1 cellular context compared by ENCODE assay signal in genomic region chr3:126475411-126476114, GRCh38.
TF ChIP-seq lines count a peak whose summit lies in the region.

Gene ZXDC, minus strand, starts transcription at chr3:126475891. Its CDS starts 26 bp downstream, at chr3:126475865.

TF ChIP-seq in HepG2, 621 proteins besides CTCF, POLR2A, EP300 and RAD21 (continued from another document and continues in another):
- TF ChIP-seq ZBTB40 (IDR thresholded peaks at IDR 0.05) (no peak), ZBTB40 (CRISPR knock-in tag; IDR thresholded peaks at IDR 0.05) (no peak), DNMT1 (CRISPR knock-in tag; IDR thresholded peaks at IDR 0.05) (no peak), SSRP1 (CRISPR knock-in tag; IDR thresholded peaks at IDR 0.05) (no peak), ZNF704 (CRISPR knock-in tag; IDR thresholded peaks at IDR 0.05; ENCODE audit: borderline replicate concordance) (no peak), DMAP1 (CRISPR knock-in tag; IDR thresholded peaks at IDR 0.05) (no peak), ZMYM2 (CRISPR knock-in tag; IDR thresholded peaks at IDR 0.05) (no peak), GTF2F1 (IDR thresholded peaks at IDR 0.05; ENCODE audit: low read length) (no peak), CREB3 (CRISPR knock-in tag; IDR thresholded peaks at IDR 0.05) (no peak), STAT5B (CRISPR knock-in tag; IDR thresholded peaks at IDR 0.05) (no peak), WIZ (CRISPR knock-in tag; IDR thresholded peaks at IDR 0.05) (no peak), SP5 (CRISPR knock-in tag; IDR thresholded peaks at IDR 0.05; ENCODE audit: borderline replicate concordance, low read depth) (0 out of 2 replicates have a peak, but pooled peaks have one; percentile 12), MAFF (IDR thresholded peaks at IDR 0.05; ENCODE audit: low read depth, low read length) (no peak), ZNF652 (CRISPR knock-in tag; IDR thresholded peaks at IDR 0.05; ENCODE audit: borderline replicate concordance, low read depth) (no peak), HNRNPUL1 (IDR thresholded peaks at IDR 0.05; ENCODE audit: low read depth, low read length) (no peak), DDIT3 (CRISPR knock-in tag; IDR thresholded peaks at IDR 0.05) (no peak), PRDM15 (CRISPR knock-in tag; IDR thresholded peaks at IDR 0.05) (peak; percentile 88), AHR (CRISPR knock-in tag; IDR thresholded peaks at IDR 0.05) (no peak), ZNF460 (CRISPR knock-in tag; IDR thresholded peaks at IDR 0.05; ENCODE audit: borderline replicate concordance) (no peak), ZNF770 (CRISPR knock-in tag; IDR thresholded peaks at IDR 0.05) (no peak), SCMH1 (CRISPR knock-in tag; IDR thresholded peaks at IDR 0.05; ENCODE audit: borderline replicate concordance) (no peak), ZNF841 (CRISPR knock-in tag; IDR thresholded peaks at IDR 0.05; ENCODE audit: borderline replicate concordance) (peak; percentile 65; the same call in 1 of the 2 replicates), ZNF343 (CRISPR knock-in tag; IDR thresholded peaks at IDR 0.05) (no peak), DR1 (CRISPR knock-in tag; IDR thresholded peaks at IDR 0.05) (peak; percentile 37; the same call in 1 of the 2 replicates), NFIC (IDR thresholded peaks at IDR 0.05; ENCODE audit: low read length) (no peak), TOE1 (CRISPR knock-in tag; IDR thresholded peaks at IDR 0.05) (no peak), CREM (IDR thresholded peaks at IDR 0.05) (no peak), CREM (CRISPR knock-in tag; IDR thresholded peaks at IDR 0.05) (no peak), CENPT (CRISPR knock-in tag; IDR thresholded peaks at IDR 0.05; ENCODE audit: low read depth) (no peak), HMGXB4 (CRISPR knock-in tag; IDR thresholded peaks at IDR 0.05; ENCODE audit: borderline replicate concordance in 1 of 2, low read depth in 1 of 2) (peak; percentile 24 to 28; a peak in 1 of 4 replicates), ZNF142 (CRISPR knock-in tag; IDR thresholded peaks at IDR 0.05) (peak; percentile 60; the same call in 1 of the 2 replicates), HHEX (CRISPR knock-in tag; IDR thresholded peaks at IDR 0.05) (no peak), ZNF792 (CRISPR knock-in tag; IDR thresholded peaks at IDR 0.05) (no peak)
